Comparison of ENCODE assay signal across 15 cellular contexts in genomic region chr1:55987491-55988255, GRCh38.
DNase-seq lines count a peak whose midpoint lies in the region; TF ChIP-seq lines count a peak whose summit lies in the region.
"Had no signal": no experiment of that assay in that cellular context is flagged by ENCODE, and none has a peak within 500 bp of the region (broad histone marks: within the 10 kb centered on the region; RNA-seq: fewer than 3 reads in every experiment).

No MANE protein-coding gene starts in this region.

- H3K27me3 ChIP-seq in H7 (ENCODE audit: control insufficient read depth, insufficient read depth, low read length) (no peaks in the 10 kb centered on the region; the same call in none of the 2 replicates), smooth muscle cell (ENCODE audit: low read depth) (no peaks in the 10 kb centered on the region)
- H3K27me3 ChIP-seq: sigmoid colon, suprapubic skin had no signal

- no peaks in the 10 kb centered on the region for H3K9me3 ChIP-seq in smooth muscle cell (replicated peaks; ENCODE audit: low read depth)
- H3K9me3 ChIP-seq: neutrophil, sigmoid colon, suprapubic skin had no signal

- peak overlapping the region; percentile 70 for H3K4me2 ChIP-seq in smooth muscle cell

- 79% methylated on average over 4 of the region's 4 CpGs for WGBS in smooth muscle cell (ENCODE audit: low lambda C conversion rate)

- no peaks in the 10 kb centered on the region for H3K36me3 ChIP-seq in H7 (replicated peaks; ENCODE audit: control insufficient read depth, insufficient read depth, low read length)
- H3K36me3 ChIP-seq in smooth muscle cell (ENCODE audit: low read depth), result no peaks in the 10 kb centered on the region
- H3K36me3 ChIP-seq: neutrophil, sigmoid colon, suprapubic skin had no signal

- H4K20me1 ChIP-seq in smooth muscle cell (ENCODE audit: low read depth), result no peaks in the 10 kb centered on the region

- no peaks in the 10 kb centered on the region for H3K79me2 ChIP-seq in smooth muscle cell (ENCODE audit: low read depth)

- peaks cover 10% of the 10 kb centered on the region for H3F3A ChIP-seq in smooth muscle cell (ENCODE audit: low read depth)

- no peak overlapping the region for H3K27ac ChIP-seq in smooth muscle cell (ENCODE audit: low read depth)
- H3K27ac ChIP-seq: neutrophil, suprapubic skin had no signal

- TF ChIP-seq CTCF in smooth muscle cell (IDR thresholded peaks at IDR 0.05; ENCODE audit: borderline replicate concordance, insufficient read depth, poor library complexity, severe bottlenecking), result no peak

- DNase-seq in H7 (peak; percentile 9), astrocyte of the hippocampus (ENCODE audit: low read depth, low spot score) (peak; percentile 47), iPS DF 19.7 (ENCODE audit: low read depth, low spot score) (peak; percentile 28), smooth muscle cell (lab: John Stamatoyannopoulos, UW; ENCODE audit: unreplicated experiment) (no peak), NCI-H2227 treated with DMSO at 0.1 percent for 48 hours (lab: John Stamatoyannopoulos, UW) (no peak), NCI-H187 treated with DMSO at 0.1 percent for 48 hours (lab: John Stamatoyannopoulos, UW) (no peak), ecto neural progenitor cell (ENCODE audit: low spot score) (no peak)
- DNase-seq: activated CD4-positive, alpha-beta T cell treated with anti-CD3 and anti-CD28 coated beads for 1 hour; activated CD8-positive, alpha-beta memory T cell treated with anti-CD3 and anti-CD28 coated beads, Interleukin-2, amount 10 ng/mL, durations not matched to agents 7 days and 5 days; amygdala; NCI-H524 treated with DMSO at 0.1 percent for 48 hours; sigmoid colon; stimulated activated CD4-positive, alpha-beta T cell treated with anti-CD3 and anti-CD28 coated beads, Interleukin-2, amount 100 ng/mL, for 48 hours had no signal

- H3K4me1 ChIP-seq in smooth muscle cell (ENCODE audit: low read depth), result peaks cover 27% of the 10 kb centered on the region

- H3K9ac ChIP-seq in smooth muscle cell (ENCODE audit: low read depth), result no peak overlapping the region

- H3K4me3 ChIP-seq in H7 (ENCODE audit: insufficient read depth, low read depth, low read length), result no peak overlapping the region
- no peak overlapping the region for H3K4me3 ChIP-seq in smooth muscle cell
- H3K4me3 ChIP-seq: sigmoid colon, suprapubic skin had no signal

- no peak overlapping the region for H2AFZ ChIP-seq in smooth muscle cell (ENCODE audit: low read depth)

Comparison
In these comparisons a context has a peak if more than half of its experiments do, and no peak if none do; other contexts are left out.
1. DNase-seq: peak in H7 (single experiment), astrocyte of the hippocampus (single experiment) and iPS DF 19.7 (single experiment); none in smooth muscle cell (single experiment), NCI-H2227 treated with DMSO at 0.1 percent for 48 hours (single experiment), NCI-H187 treated with DMSO at 0.1 percent for 48 hours (single experiment) and ecto neural progenitor cell (single experiment).